Comparison of ENCODE assay signal across 18 cellular contexts in genomic region chr5:116377276-116378006, GRCh38.
"Had no signal": no experiment of that assay in that cellular context is flagged by ENCODE, and none has a peak within 500 bp of the region (broad histone marks: within the 10 kb centered on the region; RNA-seq: fewer than 3 reads in every experiment).

No MANE protein-coding gene starts in this region.

- H3K27me3 Mint-ChIP-seq: activated T-cell treated with anti-CD3 and anti-CD28 coated beads, Interleukin-2, amount 50 U/mL, for 24 hours; activated T-helper 17 cell treated with anti-CD3 and anti-CD28 coated beads, Interleukin-2, amount 50 U/mL, for 72 hours; brain; naive B cell; stimulated activated naive CD8-positive, alpha-beta T cell treated with anti-CD3 and anti-CD28 coated beads, Interleukin-15, amount 100 ng/mL, for 72 hours had no signal

- H3K36me3 ChIP-seq: right lobe of liver had no signal

- H3K27me3 ChIP-seq: right lobe of liver, tibial artery had no signal

- DNase-seq: activated CD4-positive, alpha-beta T cell treated with anti-CD3 and anti-CD28 coated beads, Interleukin-2, amount 50 U/mL, for 4 hours; activated CD8-positive, alpha-beta memory T cell treated with anti-CD3 and anti-CD28 coated beads for 24 hours; activated CD8-positive, alpha-beta memory T cell treated with anti-CD3 and anti-CD28 coated beads, Interleukin-2, amount 50 U/mL, for 4 hours; activated T-cell treated with anti-CD3 and anti-CD28 coated beads, Interleukin-2, amount 50 U/mL, for 24 hours; aorta; foreskin fibroblast; hippocampal formation; naive B cell; right lobe of liver; stimulated activated CD4-positive, alpha-beta T cell treated with anti-CD3 and anti-CD28 coated beads, Interleukin-1b, Interleukin-23, amount 100 ng/mL, for 48 hours; stimulated activated naive CD8-positive, alpha-beta T cell treated with anti-CD3 and anti-CD28 coated beads, Interleukin-15, amount 100 ng/mL, for 72 hours; tibial artery had no signal

- H3K4me1 Mint-ChIP-seq: activated T-helper 17 cell treated with anti-CD3 and anti-CD28 coated beads, Interleukin-2, amount 50 U/mL, for 72 hours had no signal

- ATAC-seq: activated naive CD4-positive, alpha-beta T cell treated with anti-CD3 and anti-CD28 coated beads, Interleukin-2, amount 50 U/mL, for 72 hours; activated T-helper 17 cell treated with anti-CD3 and anti-CD28 coated beads, Interleukin-2, amount 50 U/mL, for 72 hours; stimulated activated naive CD8-positive, alpha-beta T cell treated with anti-CD3 and anti-CD28 coated beads, Interleukin-15, amount 100 ng/mL, for 72 hours; WTC11 had no signal

- H3K27ac ChIP-seq: right lobe of liver, skin epidermis, tibial artery had no signal

- H3K4me3 ChIP-seq: right lobe of liver, skin epidermis, tibial artery had no signal

- H3K36me3 Mint-ChIP-seq: brain had no signal

- H3K4me1 ChIP-seq: right lobe of liver, tibial artery had no signal

- H3K27ac Mint-ChIP-seq: activated T-helper 17 cell treated with anti-CD3 and anti-CD28 coated beads, Interleukin-2, amount 50 U/mL, for 72 hours; stimulated activated naive CD8-positive, alpha-beta T cell treated with anti-CD3 and anti-CD28 coated beads, Interleukin-15, amount 100 ng/mL, for 72 hours; T-helper 2 cell treated with Interferon-gamma antibody and Interleukin-4, amounts not matched to agents 5 μg/mL and 100 μg/mL, for 36 hours; WTC11 had no signal

- H3K9me3 ChIP-seq: right lobe of liver, tibial artery had no signal

- H3K9me3 Mint-ChIP-seq: activated naive CD4-positive, alpha-beta T cell treated with anti-CD3 and anti-CD28 coated beads, Interleukin-2, amount 50 U/mL, for 72 hours; activated T-cell treated with anti-CD3 and anti-CD28 coated beads, Interleukin-2, amount 50 U/mL, for 24 hours; activated T-helper 17 cell treated with anti-CD3 and anti-CD28 coated beads, Interleukin-2, amount 50 U/mL, for 72 hours; brain; naive B cell; stimulated activated naive CD8-positive, alpha-beta T cell treated with anti-CD3 and anti-CD28 coated beads, Interleukin-15, amount 100 ng/mL, for 72 hours; T-helper 2 cell treated with Interferon-gamma antibody and Interleukin-4, amounts not matched to agents 5 μg/mL and 100 μg/mL, for 36 hours had no signal

- H3K4me3 Mint-ChIP-seq: activated T-cell treated with anti-CD3 and anti-CD28 coated beads, Interleukin-2, amount 50 U/mL, for 24 hours; activated T-helper 17 cell treated with anti-CD3 and anti-CD28 coated beads, Interleukin-2, amount 50 U/mL, for 72 hours; naive B cell; stimulated activated naive CD8-positive, alpha-beta T cell treated with anti-CD3 and anti-CD28 coated beads, Interleukin-15, amount 100 ng/mL, for 72 hours; T-helper 2 cell treated with Interferon-gamma antibody and Interleukin-4, amounts not matched to agents 5 μg/mL and 100 μg/mL, for 36 hours; WTC11 had no signal
